In genomic region chr5:132275367-132276220, GRCh38 we compare ENCODE assay signal across 24 cellular contexts. TPM values are rescaled to one million over a fixed set of nuclear protein-coding genes. Genes with fewer than 3 reads are reported as not detected.
DNase-seq lines count a peak whose midpoint lies in the region; ATAC-seq, FAIRE-seq and TF ChIP-seq lines count a peak whose summit lies in the region.
"Had no signal": no experiment of that assay in that cellular context is flagged by ENCODE, and none has a peak within 500 bp of the region (broad histone marks: within the 10 kb centered on the region; RNA-seq: fewer than 3 reads in every experiment).

No MANE protein-coding gene starts in this region.

- ATAC-seq in stimulated activated effector memory CD8-positive, alpha-beta T cell treated with anti-CD3 and anti-CD28 coated beads, Interleukin-12 subunit alpha, Interleukin-12 subunit beta, amount 100 ng/mL, for 72 hours = no peak
- ATAC-seq in HG02759 (IDR thresholded peaks at IDR 0.05; ENCODE audit: unreplicated experiment) = no peak
- ATAC-seq: GM12878, PC-3 had no signal

- CTCF ChIA-PET in activated naive CD4-positive, alpha-beta T cell treated with anti-CD3 and anti-CD28 coated beads, Interleukin-2, amount 10 ng/mL, durations not matched to agents 7 days and 5 days (lab: Charles Lee) = no interaction called here

- H3K27ac Mint-ChIP-seq in activated naive CD4-positive, alpha-beta T cell treated with anti-CD3 and anti-CD28 coated beads, Interleukin-2, amount 10 ng/mL, durations not matched to agents 7 days and 5 days = no peak overlapping the region
- peak overlapping the region; percentile 16 for H3K27ac Mint-ChIP-seq in astrocyte (ENCODE audit: unreplicated experiment)
- H3K27ac Mint-ChIP-seq in stimulated activated effector memory CD8-positive, alpha-beta T cell treated with anti-CD3 and anti-CD28 coated beads, Interleukin-12 subunit alpha, Interleukin-12 subunit beta, amount 100 ng/mL, for 72 hours = peak overlapping the region; percentile 57
- H3K27ac Mint-ChIP-seq: CD4-positive, CD25-positive, alpha-beta regulatory T cell had no signal

- no peaks in the 10 kb centered on the region for H3K9me3 Mint-ChIP-seq in activated naive CD4-positive, alpha-beta T cell treated with anti-CD3 and anti-CD28 coated beads, Interleukin-2, amount 10 ng/mL, durations not matched to agents 7 days and 5 days
- peaks cover 3% of the 10 kb centered on the region for H3K9me3 Mint-ChIP-seq in astrocyte (ENCODE audit: unreplicated experiment)
- no peaks in the 10 kb centered on the region for H3K9me3 Mint-ChIP-seq in stimulated activated effector memory CD8-positive, alpha-beta T cell treated with anti-CD3 and anti-CD28 coated beads, Interleukin-12 subunit alpha, Interleukin-12 subunit beta, amount 100 ng/mL, for 72 hours
- H3K9me3 Mint-ChIP-seq: CD4-positive, CD25-positive, alpha-beta regulatory T cell; H9 had no signal

- H3K36me3 ChIP-seq in astrocyte (ENCODE audit: insufficient read depth, low read length) = peaks cover 13% of the 10 kb centered on the region

- no peak overlapping the region for H3K4me3 ChIP-seq in astrocyte (ENCODE audit: insufficient read depth, low read depth, low read length)
- H3K4me3 ChIP-seq: GM12878, SJCRH30 had no signal

- no peak overlapping the region for H3K4me2 ChIP-seq in astrocyte (ENCODE audit: low read length)

- H4K20me1 ChIP-seq in astrocyte (ENCODE audit: insufficient read depth, low read length) = peaks cover 38% of the 10 kb centered on the region

- peaks cover 60% of the 10 kb centered on the region for H3K27me3 Mint-ChIP-seq in activated naive CD4-positive, alpha-beta T cell treated with anti-CD3 and anti-CD28 coated beads, Interleukin-2, amount 10 ng/mL, durations not matched to agents 7 days and 5 days
- no peaks in the 10 kb centered on the region for H3K27me3 Mint-ChIP-seq in astrocyte (ENCODE audit: low read depth, unreplicated experiment)

- peaks cover 3% of the 10 kb centered on the region for H3K79me2 ChIP-seq in astrocyte (ENCODE audit: insufficient read depth, low read length)

- no peak overlapping the region for H3K9ac ChIP-seq in astrocyte (ENCODE audit: low read length)

- H2AFZ ChIP-seq in astrocyte (ENCODE audit: low read depth, low read length) = no peak overlapping the region

- no peaks in the 10 kb centered on the region for H3K9me3 ChIP-seq in astrocyte (ENCODE audit: insufficient read depth, low read depth, low read length)
- H3K9me3 ChIP-seq: BE2C, SJCRH30 had no signal

- H3K4me1 Mint-ChIP-seq in activated naive CD4-positive, alpha-beta T cell treated with anti-CD3 and anti-CD28 coated beads, Interleukin-2, amount 10 ng/mL, durations not matched to agents 7 days and 5 days = peaks cover 8% of the 10 kb centered on the region
- H3K4me1 Mint-ChIP-seq in astrocyte (ENCODE audit: low read depth, unreplicated experiment) = peaks cover 18% of the 10 kb centered on the region
- peaks cover 18% of the 10 kb centered on the region for H3K4me1 Mint-ChIP-seq in stimulated activated effector memory CD8-positive, alpha-beta T cell treated with anti-CD3 and anti-CD28 coated beads, Interleukin-12 subunit alpha, Interleukin-12 subunit beta, amount 100 ng/mL, for 72 hours

- no peak overlapping the region for H3K4me3 Mint-ChIP-seq in activated naive CD4-positive, alpha-beta T cell treated with anti-CD3 and anti-CD28 coated beads, Interleukin-2, amount 10 ng/mL, durations not matched to agents 7 days and 5 days
- peak overlapping the region; percentile 0 for H3K4me3 Mint-ChIP-seq in astrocyte (ENCODE audit: unreplicated experiment)
- no peak overlapping the region for H3K4me3 Mint-ChIP-seq in stimulated activated effector memory CD8-positive, alpha-beta T cell treated with anti-CD3 and anti-CD28 coated beads, Interleukin-12 subunit alpha, Interleukin-12 subunit beta, amount 100 ng/mL, for 72 hours
- H3K4me3 Mint-ChIP-seq: CD4-positive, CD25-positive, alpha-beta regulatory T cell; H9 had no signal

- H3K27ac ChIP-seq in astrocyte (ENCODE audit: low read depth, low read length) = no peak overlapping the region
- H3K27ac ChIP-seq: SJCRH30 had no signal

- no peak for TF ChIP-seq CTCF in astrocyte (IDR thresholded peaks at IDR 0.05; ENCODE audit: insufficient read depth, low read depth, low read length)

- no peaks in the 10 kb centered on the region for H3K36me3 Mint-ChIP-seq in activated naive CD4-positive, alpha-beta T cell treated with anti-CD3 and anti-CD28 coated beads, Interleukin-2, amount 10 ng/mL, durations not matched to agents 7 days and 5 days
- peaks cover 25% of the 10 kb centered on the region for H3K36me3 Mint-ChIP-seq in astrocyte (ENCODE audit: low read depth, unreplicated experiment)
- H3K36me3 Mint-ChIP-seq in stimulated activated effector memory CD8-positive, alpha-beta T cell treated with anti-CD3 and anti-CD28 coated beads, Interleukin-12 subunit alpha, Interleukin-12 subunit beta, amount 100 ng/mL, for 72 hours = no peaks in the 10 kb centered on the region
- H3K36me3 Mint-ChIP-seq: CD4-positive, CD25-positive, alpha-beta regulatory T cell had no signal

- peak; percentile 11 for DNase-seq in activated naive CD4-positive, alpha-beta T cell treated with anti-CD3 and anti-CD28 coated beads, Interleukin-2, amount 10 ng/mL, durations not matched to agents 7 days and 5 days
- DNase-seq in activated naive CD4-positive, alpha-beta T cell treated with anti-CD3 and anti-CD28 coated beads, Interleukin-2, amount 50 U/mL, for 16 hours = no peak
- DNase-seq in astrocyte (ENCODE audit: low read depth) (no peak), mesenteric fat pad (ENCODE audit: low spot score) (peak; percentile 39), NOMO-1 treated with dmso at 0.1 percent for 144 hours (lab: John Stamatoyannopoulos, UW; ENCODE audit: unreplicated experiment) (no peak), LoVo (ENCODE audit: low spot score) (no peak)
- DNase-seq in stimulated activated effector memory CD8-positive, alpha-beta T cell treated with anti-CD3 and anti-CD28 coated beads, Interleukin-12 subunit alpha, Interleukin-12 subunit beta, amount 100 ng/mL, for 72 hours (ENCODE audit: low spot score in 2 of 2) = no peak
- DNase-seq: BE2C; CD4-positive, CD25-positive, alpha-beta regulatory T cell; COR-L47; DMS153; GF-D8; H9; KBM-7; MV-4-11; NCI-H1694 treated with DMSO at 0.1 percent for 48 hours; NCI-H226; NCI-H524; PC-3; SJCRH30 had no signal

- no peaks in the 10 kb centered on the region for H3K4me1 ChIP-seq in astrocyte (ENCODE audit: insufficient read depth, low read length)

- H3K27me3 ChIP-seq in astrocyte (ENCODE audit: insufficient read depth, low read length) = no peaks in the 10 kb centered on the region
- H3K27me3 ChIP-seq: BE2C, SJCRH30 had no signal

- FAIRE-seq in astrocyte (lab: Jason Lieb, UNC) = no peak
- FAIRE-seq: A204.1, GM12878, GM19239 had no signal

RNA-seq across cellular contexts. Expression of gene PDLIM4, which starts 18.1 kb away (rescaled TPM):
- total RNA-seq in astrocyte (56.6 and 72.4 TPM in 2 replicates), mesenteric fat pad (23.1 TPM)
- total RNA-seq: CD4-positive, CD25-positive, alpha-beta regulatory T cell had no signal

RNA-seq across cellular contexts. Expression of gene SLC22A4, which starts 18.6 kb away (rescaled TPM):
- total RNA-seq in astrocyte (4.1 and 4.5 TPM in 2 replicates), mesenteric fat pad (5.4 TPM)
- total RNA-seq: CD4-positive, CD25-positive, alpha-beta regulatory T cell had no signal

RNA-seq across cellular contexts. Expression of gene P4HA2, which starts 47.9 kb away (rescaled TPM):
- total RNA-seq in astrocyte = 214 and 302 TPM in 2 replicates
- total RNA-seq in mesenteric fat pad = 15.7 TPM
- total RNA-seq: CD4-positive, CD25-positive, alpha-beta regulatory T cell had no signal

Comparison
In these comparisons a context has a peak if more than half of its experiments do, and no peak if none do; other contexts are left out.
1. DNase-seq: peak in activated naive CD4-positive, alpha-beta T cell treated with anti-CD3 and anti-CD28 coated beads, Interleukin-2, amount 10 ng/mL, durations not matched to agents 7 days and 5 days (single experiment) and mesenteric fat pad (single experiment); none in activated naive CD4-positive, alpha-beta T cell treated with anti-CD3 and anti-CD28 coated beads, Interleukin-2, amount 50 U/mL, for 16 hours (single experiment), astrocyte (single experiment), stimulated activated effector memory CD8-positive, alpha-beta T cell treated with anti-CD3 and anti-CD28 coated beads, Interleukin-12 subunit alpha, Interleukin-12 subunit beta, amount 100 ng/mL, for 72 hours (0 of 2), NOMO-1 treated with dmso at 0.1 percent for 144 hours (single experiment) and LoVo (single experiment).
2. RNA of gene P4HA2, which starts 47.9 kb away (total RNA-seq): 214 to 302 TPM in astrocyte; 15.7 TPM in mesenteric fat pad (single experiment); every median in the first group is over 10 times any median in the second.